ENCODE assay signal across 17 cellular contexts in genomic region chr21:36350282-36350910, GRCh38. TPM values are rescaled to one million over a fixed set of nuclear protein-coding genes. Genes with fewer than 3 reads are reported as not detected.
DNase-seq lines count a peak whose midpoint lies in the region; ATAC-seq and TF ChIP-seq lines count a peak whose summit lies in the region.
"Had no signal": no experiment of that assay in that cellular context is flagged by ENCODE, and none has a peak within 500 bp of the region (broad histone marks: within the 10 kb centered on the region; RNA-seq: fewer than 3 reads in every experiment).

No MANE protein-coding gene starts in this region.

- no peak for TF ChIP-seq CTCF in heart left ventricle (IDR thresholded peaks at IDR 0.05)
- no peak for TF ChIP-seq CTCF in ascending aorta (IDR thresholded peaks at IDR 0.05)
- no peak for TF ChIP-seq CTCF in smooth muscle cell (IDR thresholded peaks at IDR 0.05; ENCODE audit: borderline replicate concordance, insufficient read depth, poor library complexity, severe bottlenecking)

- peaks cover 12% of the 10 kb centered on the region for H4K20me1 ChIP-seq in smooth muscle cell (ENCODE audit: low read depth)

- no peak overlapping the region for H3K4me3 ChIP-seq in heart left ventricle
- no peak overlapping the region for H3K4me3 ChIP-seq in ascending aorta
- no peak overlapping the region for H3K4me3 ChIP-seq in smooth muscle cell
- H3K4me3 ChIP-seq: left lung had no signal

- no peak overlapping the region for H2AFZ ChIP-seq in smooth muscle cell (ENCODE audit: low read depth)

- no peaks in the 10 kb centered on the region for H3F3A ChIP-seq in smooth muscle cell (ENCODE audit: low read depth)

- peak overlapping the region; percentile 22 for H3K4me2 ChIP-seq in smooth muscle cell

- TF ChIP-seq POLR2A in heart left ventricle (IDR thresholded peaks at IDR 0.05): no peak

- H3K9me3 ChIP-seq in heart left ventricle: no peaks in the 10 kb centered on the region
- H3K9me3 ChIP-seq in ascending aorta: no peaks in the 10 kb centered on the region
- H3K9me3 ChIP-seq in smooth muscle cell (replicated peaks; ENCODE audit: low read depth): no peaks in the 10 kb centered on the region
- H3K9me3 ChIP-seq: left lung had no signal

- no peak for DNase-seq in heart left ventricle
- no peak for DNase-seq in Right ventricle myocardium inferior (ENCODE audit: missing footprints)
- DNase-seq in ascending aorta (ENCODE audit: low spot score in 2 of 2): no peak
- peak; percentile 22 for DNase-seq in foreskin melanocyte
- DNase-seq in smooth muscle cell (lab: John Stamatoyannopoulos, UW; ENCODE audit: unreplicated experiment): no peak
- DNase-seq in NCI-H128 (lab: John Stamatoyannopoulos, UW; ENCODE audit: unreplicated experiment): no peak
- no peak for DNase-seq in stimulated activated CD4-positive, alpha-beta T cell treated with anti-CD3 and anti-CD28 coated beads, Interleukin-15, amount 100 ng/mL, for 24 hours
- DNase-seq: activated CD4-positive, alpha-beta T cell treated with anti-CD3 and anti-CD28 coated beads for 1 hour; central memory CD4-positive, alpha-beta T cell; hippocampal formation; left lung; natural killer cell; NCI-H1105; NCI-H446 had no signal

- H3K4me1 ChIP-seq in heart left ventricle (peaks cover 0 to 5% (median 0%) of the 10 kb centered on the region in 12 donors), ascending aorta (no peaks in the 10 kb centered on the region), smooth muscle cell (ENCODE audit: low read depth) (no peaks in the 10 kb centered on the region)
- H3K4me1 ChIP-seq: left lung had no signal

- H3K36me3 ChIP-seq in heart left ventricle (peaks cover 0 to 100% (median 87%) of the 10 kb centered on the region in 9 donors), ascending aorta (peaks cover 24 to 65% of the 10 kb centered on the region in 2 donors), smooth muscle cell (ENCODE audit: low read depth) (no peaks in the 10 kb centered on the region)

- intact Hi-C loops in heart left ventricle (cut with DNase I) (no loop called here), Right ventricle myocardium inferior (cut with DNase I) (no loop called here), ascending aorta (cut with DNase I) (no loop called here)

- ATAC-seq in heart left ventricle (peak in 3 of 4 donors; percentile 38 to 68 (median 60)), Right ventricle myocardium inferior (no peak), GM21528 (IDR thresholded peaks at IDR 0.05; ENCODE audit: low FRiP score, unreplicated experiment) (no peak)
- ATAC-seq: left lung; natural killer cell; stimulated activated memory B cell treated with anti-CD40 and anti-IgM and Interleukin-4, amounts not matched to agents 10 μg/mL and 1 μg/mL and 100 μg/mL, for 72 hours had no signal

- H3K27me3 ChIP-seq in heart left ventricle: no peaks in the 10 kb centered on the region
- H3K27me3 ChIP-seq in ascending aorta: no peaks in the 10 kb centered on the region
- H3K27me3 ChIP-seq in smooth muscle cell (ENCODE audit: low read depth): no peaks in the 10 kb centered on the region
- H3K27me3 ChIP-seq: left lung had no signal

- WGBS in heart left ventricle, 4 donors: 70 to 79% (median 77%) methylated on average over 11 of the region's 11 CpGs
- WGBS in smooth muscle cell (ENCODE audit: low lambda C conversion rate): 54% methylated on average over 11 of the region's 11 CpGs

- peaks cover 12% of the 10 kb centered on the region for H3K79me2 ChIP-seq in smooth muscle cell (ENCODE audit: low read depth)

- H3K27ac ChIP-seq in heart left ventricle (peak overlapping the region in 3 of 12 donors; percentile 3 to 20 (median 5)), ascending aorta (peak overlapping the region; percentile 17 to 32), smooth muscle cell (ENCODE audit: low read depth) (peak overlapping the region; percentile 75)
- H3K27ac ChIP-seq: 22Rv1 had no signal

- H3K9ac ChIP-seq in smooth muscle cell (ENCODE audit: low read depth): no peak overlapping the region

RNA-seq across cellular contexts. Expression of gene MORC3, which starts 30.4 kb away (rescaled TPM):
- total RNA-seq in heart left ventricle: 10 to 100 TPM; 15.0 to 21.3 (median 18.8) TPM
- 10 to 100 TPM in 1 of 2 donors, 1 to 10 TPM in 1; 9.0 to 11.1 TPM for polyA plus RNA-seq in heart left ventricle
- 21.6 TPM for total RNA-seq in Right ventricle myocardium inferior
- 7.9 TPM for total RNA-seq in ascending aorta
- total RNA-seq in smooth muscle cell: 44.3 and 58.1 TPM in 2 replicates
- 11.6 and 16.2 TPM in 2 replicates for polyA plus RNA-seq in smooth muscle cell

RNA-seq across cellular contexts. Expression of gene CHAF1B, which starts 34.8 kb away (rescaled TPM):
- 1 to 10 TPM in 2 of 9 donors, under 1 TPM in 7; 0.12 to 1.9 (median 0.56) TPM for total RNA-seq in heart left ventricle
- polyA plus RNA-seq in heart left ventricle: under 1 TPM; 0.23 to 0.54 TPM
- 1.3 TPM for total RNA-seq in Right ventricle myocardium inferior
- 0.43 TPM for total RNA-seq in ascending aorta
- total RNA-seq in smooth muscle cell: 2.0 and 3.6 TPM in 2 replicates
- 4.4 and 5.3 TPM in 2 replicates for polyA plus RNA-seq in smooth muscle cell

Comparison
In these comparisons a context has a peak if more than half of its experiments do, and no peak if none do; other contexts are left out.
1. ATAC-seq: peak in heart left ventricle (3 of 4); none in Right ventricle myocardium inferior (single experiment) and GM21528 (single experiment).